In the genomic region with DNA sequence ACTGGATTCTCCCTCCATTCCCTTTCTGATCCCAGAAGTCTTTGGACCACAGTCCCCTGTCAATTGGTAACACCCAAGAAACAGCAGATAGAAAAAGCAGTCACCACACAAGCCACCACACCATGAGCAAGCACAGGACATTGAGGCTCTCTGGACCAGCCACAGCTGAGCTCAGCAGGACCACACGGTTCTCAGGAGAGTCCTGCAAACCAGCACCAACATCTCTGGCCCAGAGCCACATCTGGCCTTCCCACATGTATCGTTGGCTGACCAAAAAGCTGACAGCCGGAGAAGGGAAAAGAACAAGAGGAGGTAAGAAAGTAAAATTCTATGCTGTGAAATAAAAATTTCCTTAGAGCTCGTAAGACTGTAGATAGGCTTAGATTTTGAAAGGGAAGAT, we compare ENCODE assay signal across 20 cellular contexts. TPM values are rescaled to one million over a fixed set of nuclear protein-coding genes. Genes with fewer than 3 reads are reported as not detected.
DNase-seq lines count a peak whose midpoint lies in the region; ATAC-seq lines count a peak whose summit lies in the region.
"Had no signal": no experiment of that assay in that cellular context is flagged by ENCODE, and none has a peak within 500 bp of the region (broad histone marks: within the 10 kb centered on the region; RNA-seq: fewer than 3 reads in every experiment).

No MANE protein-coding gene starts in this region.

- no peaks in the 10 kb centered on the region for H3K4me1 ChIP-seq in iPS-15b (ENCODE audit: control insufficient read depth, insufficient read depth, low read length)
- H3K4me1 ChIP-seq in SJCRH30, result no peaks in the 10 kb centered on the region
- H3K4me1 ChIP-seq: A549 had no signal

- ATAC-seq in Right ventricle myocardium superior (ENCODE audit: poor library complexity) (no peak), Right ventricle myocardium inferior (no peak), GM19463 (IDR thresholded peaks at IDR 0.05; ENCODE audit: unreplicated experiment) (no peak)
- no peak for ATAC-seq in activated T-helper 17 cell treated with anti-CD3 and anti-CD28 coated beads, Interleukin-2, amount 50 U/mL, for 72 hours (replicated peaks)
- ATAC-seq: A549, HCT116, K562 had no signal

- H3K27me3 ChIP-seq in iPS-15b (ENCODE audit: control insufficient read depth, insufficient read depth, low read length), result no peaks in the 10 kb centered on the region
- H3K27me3 ChIP-seq in SJCRH30, result no peaks in the 10 kb centered on the region

- H3K36me3 ChIP-seq in iPS-15b (ENCODE audit: control insufficient read depth, insufficient read depth, low read length), result no peaks in the 10 kb centered on the region
- no peaks in the 10 kb centered on the region for H3K36me3 ChIP-seq in SJCRH30

- H3K36me3 Mint-ChIP-seq in activated T-helper 17 cell treated with anti-CD3 and anti-CD28 coated beads, Interleukin-2, amount 50 U/mL, for 72 hours (ENCODE audit: low read depth), result peaks cover 19% of the 10 kb centered on the region

- no peak overlapping the region for H3K27ac ChIP-seq in SJCRH30
- H3K27ac ChIP-seq: 22Rv1, A549, C4-2B, GM23248, HL-60 had no signal

- peak overlapping the region; percentile 11 for H3K27ac Mint-ChIP-seq in activated T-helper 17 cell treated with anti-CD3 and anti-CD28 coated beads, Interleukin-2, amount 50 U/mL, for 72 hours
- H3K27ac Mint-ChIP-seq: CD4-positive, alpha-beta T cell; HFFc6 had no signal

- H3K4me1 Mint-ChIP-seq in activated T-helper 17 cell treated with anti-CD3 and anti-CD28 coated beads, Interleukin-2, amount 50 U/mL, for 72 hours, result no peaks in the 10 kb centered on the region

- intact Hi-C loops in Right ventricle myocardium superior (cut with DNase I), result no loop called here
- intact Hi-C loops in Right ventricle myocardium inferior (cut with DNase I), result no loop called here

- no peak overlapping the region for H3K4me3 Mint-ChIP-seq in activated T-helper 17 cell treated with anti-CD3 and anti-CD28 coated beads, Interleukin-2, amount 50 U/mL, for 72 hours
- H3K4me3 Mint-ChIP-seq: CD4-positive, alpha-beta T cell; HFFc6 had no signal

- no peak overlapping the region for H3K9ac ChIP-seq in iPS-15b (ENCODE audit: low read depth, low read length)
- H3K9ac ChIP-seq: GM23248 had no signal

- H3K9me3 ChIP-seq in iPS-15b (ENCODE audit: control insufficient read depth, insufficient read depth, low read length), result no peaks in the 10 kb centered on the region
- H3K9me3 ChIP-seq in SJCRH30 (replicated peaks), result no peaks in the 10 kb centered on the region
- H3K9me3 ChIP-seq: A549 had no signal

- peak; percentile 38 for DNase-seq in Right ventricle myocardium superior
- DNase-seq in Right ventricle myocardium inferior (ENCODE audit: missing footprints), result no peak
- DNase-seq in SJCRH30, result no peak
- DNase-seq in SW480 (ENCODE audit: low spot score), result no peak
- DNase-seq: AML-193; Calu3; CD4-positive, alpha-beta T cell; GF-D8; GM23248; HFFc6; IMR-90 had no signal

- H3K9me3 Mint-ChIP-seq in activated T-helper 17 cell treated with anti-CD3 and anti-CD28 coated beads, Interleukin-2, amount 50 U/mL, for 72 hours, result no peaks in the 10 kb centered on the region
- H3K9me3 Mint-ChIP-seq: CD4-positive, alpha-beta T cell; HFFc6 had no signal

- peak overlapping the region; percentile 23 for H3K4me3 ChIP-seq in iPS-15b (ENCODE audit: low read depth, low read length)
- H3K4me3 ChIP-seq in SJCRH30, result no peak overlapping the region
- H3K4me3 ChIP-seq: A549, GM23248, K562 had no signal

- H3K27me3 Mint-ChIP-seq in activated T-helper 17 cell treated with anti-CD3 and anti-CD28 coated beads, Interleukin-2, amount 50 U/mL, for 72 hours, result no peaks in the 10 kb centered on the region
- H3K27me3 Mint-ChIP-seq: CD4-positive, alpha-beta T cell had no signal

RNA-seq across cellular contexts. Expression of gene KLHL3, which starts 56.7 kb away (rescaled TPM):
- total RNA-seq in Right ventricle myocardium superior (22.3 TPM), Right ventricle myocardium inferior (23.3 TPM)
- total RNA-seq in activated T-helper 17 cell treated with anti-CD3 and anti-CD28 coated beads, Interleukin-2, amount 50 U/mL, for 72 hours, result 1 to 10 TPM; 5.3 to 9.5 TPM
- total RNA-seq in SJCRH30 (2014; rRNA removed; shearing (Covaris generic)), result 0.03 TPM in 1 of 2 replicates, not detected in the other
